Comparison of ENCODE assay signal across 11 cellular contexts in the genomic region with DNA sequence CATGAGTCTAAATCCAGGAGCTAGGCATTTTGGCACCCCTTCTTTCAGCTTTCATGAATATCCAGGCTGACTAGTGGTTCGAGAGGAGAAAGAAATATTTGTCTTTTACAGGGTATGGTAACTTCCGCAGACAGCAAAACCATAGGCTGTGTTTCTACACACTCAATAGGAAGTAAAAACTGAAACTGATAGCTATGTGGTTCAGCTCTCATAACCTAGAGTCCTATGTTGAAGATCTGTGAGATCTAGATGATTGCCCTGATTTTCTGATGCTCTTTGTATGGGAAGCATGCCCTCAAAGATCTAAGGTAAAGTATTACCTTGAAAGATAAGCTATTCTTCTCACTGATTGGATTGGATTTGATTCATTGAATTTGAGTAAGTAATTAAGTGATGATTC.
DNase-seq lines count a peak whose midpoint lies in the region; ATAC-seq and TF ChIP-seq lines count a peak whose summit lies in the region.
"Had no signal": no experiment of that assay in that cellular context is flagged by ENCODE, and none has a peak within 500 bp of the region (broad histone marks: within the 10 kb centered on the region; RNA-seq: fewer than 3 reads in every experiment).

No MANE protein-coding gene starts in this region.

- H3K27me3 ChIP-seq in lower lobe of right lung (ENCODE audit: low read depth), result no peaks in the 10 kb centered on the region

- DNase-seq in lower lobe of right lung (no peak), NCI-H446 treated with DMSO at 0.1 percent for 48 hours (lab: John Stamatoyannopoulos, UW) (no peak), 8988T (no peak), coronary artery (ENCODE audit: low spot score) (no peak)
- DNase-seq in activated effector memory CD4-positive, alpha-beta T cell treated with Interleukin-2 at 50 U/mL for 16 hours, result no peak
- DNase-seq: effector CD8-positive, alpha-beta T cell; GOT3; left cardiac atrium had no signal

- H3K9me3 ChIP-seq in lower lobe of right lung, result no peaks in the 10 kb centered on the region

- TF ChIP-seq CTCF in lower lobe of right lung (IDR thresholded peaks at IDR 0.05), result no peak
- no peak for TF ChIP-seq CTCF in coronary artery (IDR thresholded peaks at IDR 0.05)

- intact Hi-C loops in lower lobe of right lung (cut with DNase I), result no loop called here

- ATAC-seq in GM18858 (IDR thresholded peaks at IDR 0.05; ENCODE audit: unreplicated experiment) (peak; percentile 100), GM21390 (IDR thresholded peaks at IDR 0.05; ENCODE audit: unreplicated experiment) (peak; percentile 100), HG03196 (IDR thresholded peaks at IDR 0.05; ENCODE audit: unreplicated experiment) (peak; percentile 97), lower lobe of right lung (peak; percentile 57 to 69)

- H3K4me3 ChIP-seq in lower lobe of right lung (no peak overlapping the region), coronary artery (no peak overlapping the region)

- peaks cover 5% of the 10 kb centered on the region for H3K4me1 ChIP-seq in lower lobe of right lung

- no peaks in the 10 kb centered on the region for H3K36me3 ChIP-seq in lower lobe of right lung

- H3K27ac ChIP-seq in lower lobe of right lung (no peak overlapping the region), coronary artery (no peak overlapping the region)
